8 cellular contexts compared by ENCODE assay signal in the genomic region with DNA sequence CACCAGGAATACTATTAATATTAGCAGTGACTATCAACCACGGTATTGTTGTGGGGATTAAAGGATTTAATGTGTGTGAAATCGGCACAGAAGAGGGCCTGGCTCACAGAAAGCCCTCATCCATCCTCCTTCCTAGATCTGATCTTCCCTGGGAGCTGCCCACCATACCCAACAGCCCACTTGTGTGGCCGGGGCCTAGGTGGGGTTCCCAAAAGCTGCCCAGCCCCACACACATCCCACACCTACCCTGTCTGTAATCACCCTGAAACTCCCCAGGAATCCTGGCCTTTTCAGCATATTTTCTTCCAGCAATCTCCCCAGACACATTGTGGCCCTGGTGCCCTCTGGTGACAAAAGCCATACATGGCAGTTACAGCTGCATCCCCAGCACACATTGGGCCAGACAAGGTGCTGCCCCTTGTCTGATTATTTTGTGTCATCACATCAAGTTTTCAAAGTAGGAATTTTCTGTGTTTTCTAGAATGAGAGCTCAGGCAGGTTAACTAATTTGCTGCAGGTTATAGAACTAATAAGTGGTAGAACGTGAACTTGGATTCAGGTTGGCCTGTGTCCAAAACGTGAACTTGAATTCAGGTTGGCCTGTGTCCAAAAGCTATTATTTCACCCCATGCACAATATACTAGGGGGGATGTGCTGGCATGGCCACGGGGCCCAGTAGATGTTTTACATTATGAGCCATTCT. TPM values are rescaled to one million over a fixed set of nuclear protein-coding genes. Genes with fewer than 3 reads are reported as not detected.
DNase-seq lines count a peak whose midpoint lies in the region; ATAC-seq and TF ChIP-seq lines count a peak whose summit lies in the region.

No MANE protein-coding gene starts in this region.

- H3K4me1 ChIP-seq in GM23338 (ENCODE audit: insufficient read depth) = peaks cover 17% of the 10 kb centered on the region

- H3K36me3 ChIP-seq in GM23338 (ENCODE audit: insufficient read depth) = no peaks in the 10 kb centered on the region

- TF ChIP-seq CTCF in AG09309 (IDR thresholded peaks at IDR 0.05; ENCODE audit: control insufficient read depth, insufficient read depth, low read depth, low read length, missing control alignments) = peak; percentile 82
- peak; percentile 88 to 96 for TF ChIP-seq CTCF in GM23338 (conservative IDR thresholded peaks at IDR 0.05; ENCODE audit: low read depth in 2 of 2)
- peak; percentile 76 for TF ChIP-seq CTCF in coronary artery (IDR thresholded peaks at IDR 0.05)
- TF ChIP-seq CTCF in lower leg skin (IDR thresholded peaks at IDR 0.05) = peak in 1 of 3 donors; percentile 72

- no peak for TF ChIP-seq POLR2A in lower leg skin (IDR thresholded peaks at IDR 0.05)

- H3K9me3 Mint-ChIP-seq in GM23338 = no peaks in the 10 kb centered on the region

- H3K79me2 ChIP-seq in GM23338 (replicated peaks; ENCODE audit: insufficient read depth) = no peaks in the 10 kb centered on the region

- H3K9me2 ChIP-seq in GM23338 (ENCODE audit: insufficient read depth) = no peaks in the 10 kb centered on the region

- 0 out of 2 replicates have a peak, but pooled peaks cover 3% of the 10 kb centered on the region for H3K27me3 ChIP-seq in GM23338 (ENCODE audit: insufficient read depth)

- H3K4me3 ChIP-seq in AG09309 (ENCODE audit: control insufficient read depth, low read depth, low read length) = no peak overlapping the region
- H3K4me3 ChIP-seq in GM23338 = no peak overlapping the region
- H3K4me3 ChIP-seq in coronary artery = no peak overlapping the region
- no peak overlapping the region for H3K4me3 ChIP-seq in lower leg skin (ENCODE audit: low read depth, poor library complexity, severe bottlenecking)

- peaks cover 13% of the 10 kb centered on the region for H3F3A ChIP-seq in GM23338 (replicated peaks; ENCODE audit: low read depth)

- DNase-seq in AG09309 (ENCODE audit: low read depth) = no peak
- peak; percentile 86 for DNase-seq in GM23338 (ENCODE audit: low spot score)
- peak; percentile 65 for DNase-seq in NCI-H446 treated with DMSO at 0.1 percent for 48 hours (lab: John Stamatoyannopoulos, UW)
- peak; percentile 78 for DNase-seq in activated CD4-positive, alpha-beta T cell treated with anti-CD3 and anti-CD28 coated beads for 48 hours
- no peak for DNase-seq in coronary artery (ENCODE audit: low spot score)
- DNase-seq in lower leg skin (ENCODE audit: low spot score in 2 of 2) = peak; percentile 57 to 93
- peak; percentile 40 to 55 (median 40) for DNase-seq in stimulated activated CD4-positive, alpha-beta T cell treated with anti-CD3 and anti-CD28 coated beads, TNF-alpha, amount 100 ng/mL, for 48 hours (ENCODE audit: low read depth in 3 of 3)
- DNase-seq in GM19240 (ENCODE audit: insufficient read length, low spot score) = no peak

- 13 to 15% methylated on average over 6 of the region's 6 CpGs for WGBS in lower leg skin, 2 donors

- peak; percentile 64 for ATAC-seq in GM23338

- H3K4me2 ChIP-seq in GM23338 = no peak overlapping the region

- H3K4me1 Mint-ChIP-seq in GM23338 = peaks cover 27% of the 10 kb centered on the region

- H4K20me1 ChIP-seq in GM23338 (replicated peaks; ENCODE audit: insufficient read depth) = no peaks in the 10 kb centered on the region

- H3K27me3 Mint-ChIP-seq in GM23338 (ENCODE audit: insufficient read depth, low read depth, poor library complexity) = no peaks in the 10 kb centered on the region

- no peaks in the 10 kb centered on the region for H3K36me3 Mint-ChIP-seq in GM23338 (ENCODE audit: low read depth)

- intact Hi-C loops in lower leg skin (cut with DNase I; ENCODE audit: low total_unique reads) = loop anchor here (5.0 kb wide), 1 partner anchor 274 kb away; no protein-coding TSS in a partner anchor

- H3K27ac ChIP-seq in GM23338 (ENCODE audit: low read depth) (no peak overlapping the region), coronary artery (peak overlapping the region; percentile 32 to 78)

- no peak overlapping the region for H2AFZ ChIP-seq in GM23338

- H3K4me3 Mint-ChIP-seq in GM23338 = no peak overlapping the region

- H3K27ac Mint-ChIP-seq in GM23338 = no peak overlapping the region

TF ChIP-seq in GM23338, 12 proteins besides CTCF, POLR2A, EP300 and RAD21 (continues in another document):
- TF ChIP-seq POLR2AphosphoS5 (IDR thresholded peaks at IDR 0.05; ENCODE audit: low read depth) (no peak), STAT1 (IDR thresholded peaks at IDR 0.05; ENCODE audit: unreplicated experiment) (no peak), NANOG (IDR thresholded peaks at IDR 0.05; ENCODE audit: borderline replicate concordance) (no peak), ZNF331 (CRISPR knock-in tag; IDR thresholded peaks at IDR 0.05; ENCODE audit: low read depth) (no peak), EZH2phosphoT487 (IDR thresholded peaks at IDR 0.05; ENCODE audit: unreplicated experiment) (no peak), JUNB (IDR thresholded peaks at IDR 0.05; ENCODE audit: unreplicated experiment) (no peak)
- TF ChIP-seq, protein P1, sequence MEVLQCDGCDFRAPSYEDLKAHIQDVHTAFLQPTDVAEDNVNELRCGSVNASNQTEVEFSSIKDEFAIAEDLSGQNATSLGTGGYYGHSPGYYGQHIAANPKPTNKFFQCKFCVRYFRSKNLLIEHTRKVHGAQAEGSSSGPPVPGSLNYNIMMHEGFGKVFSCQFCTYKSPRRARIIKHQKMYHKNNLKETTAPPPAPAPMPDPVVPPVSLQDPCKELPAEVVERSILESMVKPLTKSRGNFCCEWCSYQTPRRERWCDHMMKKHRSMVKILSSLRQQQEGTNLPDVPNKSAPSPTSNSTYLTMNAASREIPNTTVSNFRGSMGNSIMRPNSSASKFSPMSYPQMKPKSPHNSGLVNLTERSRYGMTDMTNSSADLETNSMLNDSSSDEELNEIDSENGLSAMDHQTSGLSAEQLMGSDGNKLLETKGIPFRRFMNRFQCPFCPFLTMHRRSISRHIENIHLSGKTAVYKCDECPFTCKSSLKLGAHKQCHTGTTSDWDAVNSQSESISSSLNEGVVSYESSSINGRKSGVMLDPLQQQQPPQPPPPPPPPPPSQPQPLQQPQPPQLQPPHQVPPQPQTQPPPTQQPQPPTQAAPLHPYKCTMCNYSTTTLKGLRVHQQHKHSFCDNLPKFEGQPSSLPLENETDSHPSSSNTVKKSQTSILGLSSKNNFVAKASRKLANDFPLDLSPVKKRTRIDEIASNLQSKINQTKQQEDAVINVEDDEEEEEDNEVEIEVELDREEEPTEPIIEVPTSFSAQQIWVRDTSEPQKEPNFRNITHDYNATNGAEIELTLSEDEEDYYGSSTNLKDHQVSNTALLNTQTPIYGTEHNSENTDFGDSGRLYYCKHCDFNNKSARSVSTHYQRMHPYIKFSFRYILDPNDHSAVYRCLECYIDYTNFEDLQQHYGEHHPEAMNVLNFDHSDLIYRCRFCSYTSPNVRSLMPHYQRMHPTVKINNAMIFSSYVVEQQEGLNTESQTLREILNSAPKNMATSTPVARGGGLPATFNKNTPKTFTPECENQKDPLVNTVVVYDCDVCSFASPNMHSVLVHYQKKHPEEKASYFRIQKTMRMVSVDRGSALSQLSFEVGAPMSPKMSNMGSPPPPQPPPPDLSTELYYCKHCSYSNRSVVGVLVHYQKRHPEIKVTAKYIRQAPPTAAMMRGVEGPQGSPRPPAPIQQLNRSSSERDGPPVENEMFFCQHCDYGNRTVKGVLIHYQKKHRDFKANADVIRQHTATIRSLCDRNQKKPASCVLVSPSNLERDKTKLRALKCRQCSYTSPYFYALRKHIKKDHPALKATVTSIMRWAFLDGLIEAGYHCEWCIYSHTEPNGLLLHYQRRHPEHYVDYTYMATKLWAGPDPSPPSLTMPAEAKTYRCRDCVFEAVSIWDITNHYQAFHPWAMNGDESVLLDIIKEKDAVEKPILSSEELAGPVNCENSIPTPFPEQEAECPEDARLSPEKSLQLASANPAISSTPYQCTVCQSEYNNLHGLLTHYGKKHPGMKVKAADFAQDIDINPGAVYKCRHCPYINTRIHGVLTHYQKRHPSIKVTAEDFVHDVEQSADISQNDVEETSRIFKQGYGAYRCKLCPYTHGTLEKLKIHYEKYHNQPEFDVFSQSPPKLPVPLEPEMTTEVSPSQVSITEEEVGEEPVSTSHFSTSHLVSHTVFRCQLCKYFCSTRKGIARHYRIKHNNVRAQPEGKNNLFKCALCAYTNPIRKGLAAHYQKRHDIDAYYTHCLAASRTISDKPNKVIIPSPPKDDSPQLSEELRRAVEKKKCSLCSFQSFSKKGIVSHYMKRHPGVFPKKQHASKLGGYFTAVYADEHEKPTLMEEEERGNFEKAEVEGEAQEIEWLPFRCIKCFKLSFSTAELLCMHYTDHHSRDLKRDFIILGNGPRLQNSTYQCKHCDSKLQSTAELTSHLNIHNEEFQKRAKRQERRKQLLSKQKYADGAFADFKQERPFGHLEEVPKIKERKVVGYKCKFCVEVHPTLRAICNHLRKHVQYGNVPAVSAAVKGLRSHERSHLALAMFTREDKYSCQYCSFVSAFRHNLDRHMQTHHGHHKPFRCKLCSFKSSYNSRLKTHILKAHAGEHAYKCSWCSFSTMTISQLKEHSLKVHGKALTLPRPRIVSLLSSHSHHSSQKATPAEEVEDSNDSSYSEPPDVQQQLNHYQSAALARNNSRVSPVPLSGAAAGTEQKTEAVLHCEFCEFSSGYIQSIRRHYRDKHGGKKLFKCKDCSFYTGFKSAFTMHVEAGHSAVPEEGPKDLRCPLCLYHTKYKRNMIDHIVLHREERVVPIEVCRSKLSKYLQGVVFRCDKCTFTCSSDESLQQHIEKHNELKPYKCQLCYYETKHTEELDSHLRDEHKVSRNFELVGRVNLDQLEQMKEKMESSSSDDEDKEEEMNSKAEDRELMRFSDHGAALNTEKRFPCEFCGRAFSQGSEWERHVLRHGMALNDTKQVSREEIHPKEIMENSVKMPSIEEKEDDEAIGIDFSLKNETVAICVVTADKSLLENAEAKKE (CRISPR knock-in tag; IDR thresholded peaks at IDR 0.05) = no peak
- TF ChIP-seq, protein P2, sequence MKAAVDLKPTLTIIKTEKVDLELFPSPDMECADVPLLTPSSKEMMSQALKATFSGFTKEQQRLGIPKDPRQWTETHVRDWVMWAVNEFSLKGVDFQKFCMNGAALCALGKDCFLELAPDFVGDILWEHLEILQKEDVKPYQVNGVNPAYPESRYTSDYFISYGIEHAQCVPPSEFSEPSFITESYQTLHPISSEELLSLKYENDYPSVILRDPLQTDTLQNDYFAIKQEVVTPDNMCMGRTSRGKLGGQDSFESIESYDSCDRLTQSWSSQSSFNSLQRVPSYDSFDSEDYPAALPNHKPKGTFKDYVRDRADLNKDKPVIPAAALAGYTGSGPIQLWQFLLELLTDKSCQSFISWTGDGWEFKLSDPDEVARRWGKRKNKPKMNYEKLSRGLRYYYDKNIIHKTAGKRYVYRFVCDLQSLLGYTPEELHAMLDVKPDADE (IDR thresholded peaks at IDR 0.05) = no peak

RNA-seq across cellular contexts. Expression of a gene that starts 5.3 kb away (rescaled TPM):
- 14.6 and 20.0 TPM in 2 replicates for total RNA-seq in GM23338 (2014; rRNA removed; shearing (Covaris generic))
- polyA plus RNA-seq in GM23338 (2016; fragmentation: Nextera tagmentation; extraction: Ambion mirVana) = 12.2 and 14.4 TPM in 2 replicates
- total RNA-seq in lower leg skin = 10 to 100 TPM; 55.8 to 85.7 (median 62.0) TPM

RNA-seq across cellular contexts. Expression of a gene that starts 45.2 kb away (rescaled TPM):
- total RNA-seq in GM23338 (2014; rRNA removed; shearing (Covaris generic)) = 8.3 and 9.5 TPM in 2 replicates
- 13.4 and 17.2 TPM in 2 replicates for polyA plus RNA-seq in GM23338 (2016; fragmentation: Nextera tagmentation; extraction: Ambion mirVana)
- 1 to 10 TPM; 1.6 to 6.1 (median 2.7) TPM for total RNA-seq in lower leg skin

RNA-seq across cellular contexts. Expression of a gene that starts 57.5 kb away (rescaled TPM):
- total RNA-seq in GM23338 (2014; rRNA removed; shearing (Covaris generic)) = 52.7 and 63.1 TPM in 2 replicates
- polyA plus RNA-seq in GM23338 (2016; fragmentation: Nextera tagmentation; extraction: Ambion mirVana) = 22.4 and 22.8 TPM in 2 replicates
- 10 to 100 TPM; 21.6 to 50.5 (median 30.3) TPM for total RNA-seq in lower leg skin

Comparison
In these comparisons a context has a peak if more than half of its experiments do, and no peak if none do; other contexts are left out.
1. DNase-seq: peak in GM23338 (single experiment), NCI-H446 treated with DMSO at 0.1 percent for 48 hours (single experiment), activated CD4-positive, alpha-beta T cell treated with anti-CD3 and anti-CD28 coated beads for 48 hours (single experiment), lower leg skin (2 of 2) and stimulated activated CD4-positive, alpha-beta T cell treated with anti-CD3 and anti-CD28 coated beads, TNF-alpha, amount 100 ng/mL, for 48 hours (3 of 3); none in AG09309 (single experiment), coronary artery (single experiment) and GM19240 (single experiment).